In genomic region chr13:73366241-73366640, GRCh38 we compare ENCODE assay signal across 1 cellular context.
TF ChIP-seq lines count a peak whose summit lies in the region.

No MANE protein-coding gene starts in this region.

TF ChIP-seq in GM23338, 12 proteins besides CTCF, POLR2A, EP300 and RAD21 (continued from another document):
- no peak for TF ChIP-seq ZNF462 (CRISPR knock-in tag; IDR thresholded peaks at IDR 0.05)
- TF ChIP-seq CREB1 (CRISPR knock-in tag; IDR thresholded peaks at IDR 0.05; ENCODE audit: low read depth), result no peak
- TF ChIP-seq EZH2 (IDR thresholded peaks at IDR 0.05; ENCODE audit: low read depth, unreplicated experiment), result no peak
TF ChIP-seq in GM23338: peak in this region for 0.
